In genomic region chr3:104711435-104711834, GRCh38 we compare ENCODE assay signal across 24 cellular contexts.
DNase-seq lines count a peak whose midpoint lies in the region; ATAC-seq, FAIRE-seq and TF ChIP-seq lines count a peak whose summit lies in the region.
"Had no signal": no experiment of that assay in that cellular context is flagged by ENCODE, and none has a peak within 500 bp of the region (broad histone marks: within the 10 kb centered on the region; RNA-seq: fewer than 3 reads in every experiment).

No MANE protein-coding gene starts in this region.

- no peaks in the 10 kb centered on the region for H3K4me1 Mint-ChIP-seq in astrocyte (ENCODE audit: low read depth, unreplicated experiment)
- H3K4me1 Mint-ChIP-seq: CD4-positive, CD25-positive, alpha-beta regulatory T cell; CD8-positive, alpha-beta memory T cell had no signal

- ATAC-seq in left lung (peak; percentile 68), left lobe of liver (no peak), GM18517 (IDR thresholded peaks at IDR 0.05; ENCODE audit: unreplicated experiment) (no peak), HG03097 (IDR thresholded peaks at IDR 0.05; ENCODE audit: low FRiP score, unreplicated experiment) (no peak)
- ATAC-seq: GM12878 had no signal

- H3K4ac ChIP-seq in neuronal stem cell (ENCODE audit: low read length), result no peak overlapping the region

- no peak overlapping the region for H3K18ac ChIP-seq in neuronal stem cell (ENCODE audit: low read length)

- H4K91ac ChIP-seq in neuronal stem cell (ENCODE audit: low read depth, low read length, poor library complexity), result no peak overlapping the region

- no peaks in the 10 kb centered on the region for H4K20me1 ChIP-seq in astrocyte (ENCODE audit: insufficient read depth, low read length)

- no peaks in the 10 kb centered on the region for H3K79me1 ChIP-seq in neuronal stem cell (ENCODE audit: low read depth, low read length)

- DNase-seq in NCI-H1436 treated with DMSO at 0.1 percent for 48 hours (lab: John Stamatoyannopoulos, UW) (peak; percentile 40), astrocyte (ENCODE audit: low read depth) (no peak), left lung (no peak), neuronal stem cell (ENCODE audit: low spot score) (no peak), left lobe of liver (ENCODE audit: low spot score) (no peak), NCI-H510A treated with DMSO at 0.1 percent for 48 hours (lab: John Stamatoyannopoulos, UW) (no peak)
- DNase-seq: BE2C; C1 segment of cervical spinal cord; CD4-positive, CD25-positive, alpha-beta regulatory T cell; CD8-positive, alpha-beta memory T cell; COR-L47; DMS 273 treated with DMSO at 0.1 percent for 48 hours; DMS53; DND-41; EL; GM23248; HCEC 1CT; HFFc6; IMR-90 had no signal

- H3K79me2 ChIP-seq in astrocyte (ENCODE audit: insufficient read depth, low read length), result no peaks in the 10 kb centered on the region

- no peak overlapping the region for H3K9ac ChIP-seq in astrocyte (ENCODE audit: low read length)
- no peak overlapping the region for H3K9ac ChIP-seq in neuronal stem cell (ENCODE audit: low read depth, low read length, poor library complexity)
- H3K9ac ChIP-seq: GM23248 had no signal

- no CpG with 5 or more reads among the region's 6 CpGs for WGBS in neuronal stem cell (ENCODE audit: extremely low coverage in 2 of 2, insufficient read length in 2 of 2, insufficient replicate concordance in 1 of 2), 2 donors

- no peak overlapping the region for H4K8ac ChIP-seq in neuronal stem cell (ENCODE audit: low read depth, low read length)

- H3K23ac ChIP-seq in neuronal stem cell (ENCODE audit: low read depth, low read length, poor library complexity), result no peak overlapping the region

- no peaks in the 10 kb centered on the region for H3K36me3 Mint-ChIP-seq in astrocyte (ENCODE audit: low read depth, unreplicated experiment)
- H3K36me3 Mint-ChIP-seq: CD4-positive, CD25-positive, alpha-beta regulatory T cell; CD8-positive, alpha-beta memory T cell had no signal

- intact Hi-C loops in left lung (cut with DNase I), result no loop called here

- H3K4me2 ChIP-seq in astrocyte (ENCODE audit: low read length), result no peak overlapping the region
- H3K4me2 ChIP-seq in neuronal stem cell (ENCODE audit: insufficient read depth, low read length, poor library complexity, severe bottlenecking), result no peak overlapping the region

- no peak overlapping the region for H2AK5ac ChIP-seq in neuronal stem cell (ENCODE audit: low read depth, low read length)

- H2BK15ac ChIP-seq in neuronal stem cell (ENCODE audit: low read length), result no peak overlapping the region

- H2BK5ac ChIP-seq in neuronal stem cell (ENCODE audit: low read length), result no peak overlapping the region

- no peaks in the 10 kb centered on the region for H3K9me3 Mint-ChIP-seq in astrocyte (ENCODE audit: unreplicated experiment)
- H3K9me3 Mint-ChIP-seq: CD4-positive, CD25-positive, alpha-beta regulatory T cell; CD8-positive, alpha-beta memory T cell; HFFc6 had no signal

- no peak overlapping the region for H2BK120ac ChIP-seq in neuronal stem cell (ENCODE audit: low read depth, low read length)

- no peak for FAIRE-seq in astrocyte (lab: Jason Lieb, UNC)
- FAIRE-seq: GM12878, H54, HTR-8/SVneo had no signal

- H3K4me3 ChIP-seq in astrocyte (ENCODE audit: insufficient read depth, low read depth, low read length) (no peak overlapping the region), left lung (no peak overlapping the region), neuronal stem cell (ENCODE audit: low read length in 2 of 2) (no peak overlapping the region)
- H3K4me3 ChIP-seq: GM12878, GM23248 had no signal

- H3K27me3 Mint-ChIP-seq in astrocyte (ENCODE audit: low read depth, unreplicated experiment), result no peaks in the 10 kb centered on the region
- H3K27me3 Mint-ChIP-seq: CD4-positive, CD25-positive, alpha-beta regulatory T cell had no signal

- H2AFZ ChIP-seq in astrocyte (ENCODE audit: low read depth, low read length) (peak overlapping the region; percentile 23), neuronal stem cell (ENCODE audit: low read length) (peak overlapping the region; percentile 75)
- H2AFZ ChIP-seq: GM23248 had no signal

- no peak overlapping the region for H2BK12ac ChIP-seq in neuronal stem cell (ENCODE audit: low read length)

- H3K36me3 ChIP-seq in astrocyte (ENCODE audit: insufficient read depth, low read length) (no peaks in the 10 kb centered on the region), left lung (no peaks in the 10 kb centered on the region), neuronal stem cell (replicated peaks in 1 of 2; ENCODE audit: control insufficient read depth in 2 of 2, insufficient read depth in 2 of 2, low read length in 2 of 2) (no peaks in the 10 kb centered on the region)
- H3K36me3 ChIP-seq: BE2C had no signal

- H3K4me3 Mint-ChIP-seq in astrocyte (ENCODE audit: unreplicated experiment), result no peak overlapping the region
- H3K4me3 Mint-ChIP-seq: CD4-positive, CD25-positive, alpha-beta regulatory T cell; CD8-positive, alpha-beta memory T cell; HFFc6 had no signal

- H3K4me1 ChIP-seq in astrocyte (ENCODE audit: insufficient read depth, low read length) (no peaks in the 10 kb centered on the region), left lung (no peaks in the 10 kb centered on the region), neuronal stem cell (ENCODE audit: control insufficient read depth in 2 of 2, insufficient read depth in 1 of 2, low read depth in 1 of 2, low read length in 2 of 2) (peaks cover 0 to 1% of the 10 kb centered on the region in 2 donors)

- H3K9me3 ChIP-seq in astrocyte (ENCODE audit: insufficient read depth, low read depth, low read length), result no peaks in the 10 kb centered on the region
- no peaks in the 10 kb centered on the region for H3K9me3 ChIP-seq in left lung
- no peaks in the 10 kb centered on the region for H3K9me3 ChIP-seq in neuronal stem cell (replicated peaks in 1 of 2; ENCODE audit: control insufficient read depth in 2 of 2, insufficient read depth in 1 of 2, low read depth in 1 of 2, low read length in 2 of 2)
- H3K9me3 ChIP-seq: BE2C had no signal

- no peak for TF ChIP-seq CTCF in astrocyte (IDR thresholded peaks at IDR 0.05; ENCODE audit: insufficient read depth, low read depth, low read length)
- no peak for TF ChIP-seq CTCF in left lung (IDR thresholded peaks at IDR 0.05)

- no peak overlapping the region for H3K14ac ChIP-seq in neuronal stem cell (ENCODE audit: low read length)

- no peaks in the 10 kb centered on the region for H3K27me3 ChIP-seq in astrocyte (ENCODE audit: insufficient read depth, low read length)
- H3K27me3 ChIP-seq in left lung, result no peaks in the 10 kb centered on the region
- H3K27me3 ChIP-seq in neuronal stem cell (ENCODE audit: control insufficient read depth in 3 of 3, insufficient read depth in 3 of 3, low read depth in 1 of 3, low read length in 3 of 3), result no peaks in the 10 kb centered on the region
- H3K27me3 ChIP-seq: BE2C had no signal

- H3K27ac ChIP-seq in astrocyte (ENCODE audit: low read depth, low read length), result no peak overlapping the region
- H3K27ac ChIP-seq in left lung, result no peak overlapping the region
- no peak overlapping the region for H3K27ac ChIP-seq in neuronal stem cell (replicated peaks; ENCODE audit: low read length)
- H3K27ac ChIP-seq: GM23248 had no signal

- no peak overlapping the region for H3K27ac Mint-ChIP-seq in astrocyte (ENCODE audit: unreplicated experiment)
- H3K27ac Mint-ChIP-seq: CD4-positive, CD25-positive, alpha-beta regulatory T cell; CD8-positive, alpha-beta memory T cell; HFFc6 had no signal
